ENCODE assay signal across 11 cellular contexts in genomic region chr19:32673573-32673972, GRCh38. TPM values are rescaled to one million over a fixed set of nuclear protein-coding genes. Genes with fewer than 3 reads are reported as not detected.
DNase-seq lines count a peak whose midpoint lies in the region; ATAC-seq and TF ChIP-seq lines count a peak whose summit lies in the region.
"Had no signal": no experiment of that assay in that cellular context is flagged by ENCODE, and none has a peak within 500 bp of the region (broad histone marks: within the 10 kb centered on the region; RNA-seq: fewer than 3 reads in every experiment).

No MANE protein-coding gene starts in this region.

- no peaks in the 10 kb centered on the region for H3K9me3 Mint-ChIP-seq in activated CD8-positive, alpha-beta memory T cell treated with anti-CD3 and anti-CD28 coated beads, Interleukin-2, amount 10 ng/mL, durations not matched to agents 7 days and 5 days (ENCODE audit: low read depth)

- H3K27ac ChIP-seq in SK-N-MC, result no peak overlapping the region
- H3K27ac ChIP-seq in fibroblast of lung (ENCODE audit: insufficient read depth, low read length), result no peak overlapping the region
- H3K27ac ChIP-seq in skeletal muscle tissue (ENCODE audit: low read depth, low read length), result no peak overlapping the region

- no peak for DNase-seq in activated CD8-positive, alpha-beta memory T cell treated with anti-CD3 and anti-CD28 coated beads, Interleukin-2, amount 10 ng/mL, durations not matched to agents 7 days and 5 days
- no peak for DNase-seq in activated CD8-positive, alpha-beta memory T cell treated with anti-CD3 and anti-CD28 coated beads for 24 hours
- DNase-seq in SK-N-MC (ENCODE audit: low read depth, low spot score), result no peak
- no peak for DNase-seq in fibroblast of lung (ENCODE audit: low read depth in 2 of 2)
- no peak for DNase-seq in NCI-H146 treated with DMSO at 0.1 percent for 48 hours (lab: John Stamatoyannopoulos, UW; ENCODE audit: unreplicated experiment)
- DNase-seq: KG1, upper lobe of left lung had no signal

- H3K9ac ChIP-seq in SK-N-MC (ENCODE audit: insufficient read length), result no peak overlapping the region
- no peak overlapping the region for H3K9ac ChIP-seq in fibroblast of lung (ENCODE audit: insufficient read depth, low read length)
- peak overlapping the region in 2 of 3 donors; percentile 45 to 51 for H3K9ac ChIP-seq in skeletal muscle tissue (ENCODE audit: low read depth in 1 of 3, low read length in 3 of 3)

- TF ChIP-seq CTCF in fibroblast of lung (conservative IDR thresholded peaks at IDR 0.05 in 1 of 2, IDR thresholded peaks at IDR 0.05 in 1 of 2; ENCODE audit: low read depth in 1 of 2, low read length in 2 of 2), result no peak

- peaks cover 15% of the 10 kb centered on the region for H3K27me3 Mint-ChIP-seq in activated CD8-positive, alpha-beta memory T cell treated with anti-CD3 and anti-CD28 coated beads, Interleukin-2, amount 10 ng/mL, durations not matched to agents 7 days and 5 days

- no peak overlapping the region for H2AFZ ChIP-seq in fibroblast of lung (ENCODE audit: low read length)

- H3K4me1 ChIP-seq in fibroblast of lung (ENCODE audit: control insufficient read depth, extremely low read depth, insufficient read depth, low read length) (no peaks in the 10 kb centered on the region), skeletal muscle tissue (ENCODE audit: control insufficient read depth in 3 of 3, insufficient read depth in 3 of 3, low read length in 3 of 3) (peaks cover 32 to 67% (median 51%) of the 10 kb centered on the region in 3 donors)

- peak overlapping the region; percentile 11 for H3K4me2 ChIP-seq in fibroblast of lung (ENCODE audit: extremely low read depth, insufficient read depth, low read length)

- H4K20me1 ChIP-seq in fibroblast of lung (ENCODE audit: control insufficient read depth, extremely low read depth, insufficient read depth, low read length), result no peaks in the 10 kb centered on the region

- CTCF ChIA-PET in activated CD8-positive, alpha-beta memory T cell treated with anti-CD3 and anti-CD28 coated beads, Interleukin-2, amount 10 ng/mL, durations not matched to agents 7 days and 5 days (lab: Charles Lee), result interaction anchor here (1.2 kb wide), 1 partner anchor 74 kb away, joined by 3 read pairs; no protein-coding TSS in a partner anchor

- peak overlapping the region; percentile 12 for H3K4me3 Mint-ChIP-seq in activated CD8-positive, alpha-beta memory T cell treated with anti-CD3 and anti-CD28 coated beads, Interleukin-2, amount 10 ng/mL, durations not matched to agents 7 days and 5 days

- H3K36me3 Mint-ChIP-seq in activated CD8-positive, alpha-beta memory T cell treated with anti-CD3 and anti-CD28 coated beads, Interleukin-2, amount 10 ng/mL, durations not matched to agents 7 days and 5 days, result peaks cover 4% of the 10 kb centered on the region

- ATAC-seq in activated CD8-positive, alpha-beta memory T cell treated with anti-CD3 and anti-CD28 coated beads, Interleukin-2, amount 10 ng/mL, durations not matched to agents 7 days and 5 days, result no peak
- no peak for ATAC-seq in HG02623 (IDR thresholded peaks at IDR 0.05; ENCODE audit: unreplicated experiment)
- no peak for ATAC-seq in GM18867 (IDR thresholded peaks at IDR 0.05; ENCODE audit: unreplicated experiment)

- peaks cover 42% of the 10 kb centered on the region for H3K4me1 Mint-ChIP-seq in activated CD8-positive, alpha-beta memory T cell treated with anti-CD3 and anti-CD28 coated beads, Interleukin-2, amount 10 ng/mL, durations not matched to agents 7 days and 5 days

- H3K79me2 ChIP-seq in fibroblast of lung (ENCODE audit: control insufficient read depth, insufficient read depth, low read length), result peaks cover 38% of the 10 kb centered on the region

- H3K4me3 ChIP-seq in SK-N-MC (peak overlapping the region; percentile 92), fibroblast of lung (replicated peaks in 1 of 4; ENCODE audit: control extremely low read depth in 1 of 4, insufficient read depth in 1 of 4, low read depth in 3 of 4, low read length in 4 of 4) (peak overlapping the region in 2 of 4 experiments; percentile 52 to 94), skeletal muscle tissue (ENCODE audit: low read length in 3 of 3) (peak overlapping the region in 1 of 3 donors; percentile 22)

- H3K27ac Mint-ChIP-seq in activated CD8-positive, alpha-beta memory T cell treated with anti-CD3 and anti-CD28 coated beads, Interleukin-2, amount 10 ng/mL, durations not matched to agents 7 days and 5 days, result no peak overlapping the region

- H3K36me3 ChIP-seq in SK-N-MC (ENCODE audit: insufficient read depth, low read length) (0 out of 2 replicates have a peak, but pooled peaks cover 2% of the 10 kb centered on the region), fibroblast of lung (ENCODE audit: control insufficient read depth, insufficient read depth, low read length) (no peaks in the 10 kb centered on the region), skeletal muscle tissue (ENCODE audit: control insufficient read depth in 3 of 3, insufficient read depth in 3 of 3, low read length in 3 of 3) (peaks cover 0 to 7% (median 5%) of the 10 kb centered on the region in 3 donors)
- H3K36me3 ChIP-seq: upper lobe of left lung had no signal

- H3K27me3 ChIP-seq in fibroblast of lung (ENCODE audit: control insufficient read depth, insufficient read depth, low read length) (peaks cover 23% of the 10 kb centered on the region), skeletal muscle tissue (ENCODE audit: control insufficient read depth in 3 of 3, insufficient read depth in 3 of 3, low read length in 3 of 3) (peaks cover 0 to 15% (median 10%) of the 10 kb centered on the region in 3 donors)

- H3K9me3 ChIP-seq in SK-N-MC (ENCODE audit: low read depth, low read length) (no peaks in the 10 kb centered on the region), fibroblast of lung (ENCODE audit: control insufficient read depth, insufficient read depth, low read depth, low read length) (no peaks in the 10 kb centered on the region), skeletal muscle tissue (ENCODE audit: control insufficient read depth in 3 of 3, low read length in 3 of 3) (no peaks in the 10 kb centered on the region)
- H3K9me3 ChIP-seq: upper lobe of left lung had no signal

RNA-seq across cellular contexts. Expression of gene ANKRD27, which starts 1.4 kb away (rescaled TPM):
- 10 to 100 TPM; 40.3 to 41.7 TPM for total RNA-seq in activated CD8-positive, alpha-beta memory T cell treated with anti-CD3 and anti-CD28 coated beads, Interleukin-2, amount 10 ng/mL, durations not matched to agents 7 days and 5 days
- total RNA-seq in fibroblast of lung, result 33.1 and 38.3 TPM in 2 replicates
- polyA plus RNA-seq in fibroblast of lung, result 24.5 and 29.7 TPM in 2 replicates
- 14.7 and 16.7 TPM in 2 replicates for polyA plus RNA-seq in fibroblast of lung (2012)
- polyA minus RNA-seq in fibroblast of lung (ENCODE audit: low replicate concordance), result 15.9 and 28.9 TPM in 2 replicates
- total RNA-seq in skeletal muscle tissue, result 19.3 TPM

RNA-seq across cellular contexts. Expression of gene RGS9BP, which starts 2.1 kb away (rescaled TPM):
- total RNA-seq in activated CD8-positive, alpha-beta memory T cell treated with anti-CD3 and anti-CD28 coated beads, Interleukin-2, amount 10 ng/mL, durations not matched to agents 7 days and 5 days, result under 1 TPM; 0.28 to 0.79 TPM
- total RNA-seq in fibroblast of lung (0.51 and 0.66 TPM in 2 replicates), skeletal muscle tissue (0.52 TPM)
- 0.03 and 0.09 TPM in 2 replicates for polyA plus RNA-seq in fibroblast of lung
- 0.08 and 0.16 TPM in 2 replicates for polyA plus RNA-seq in fibroblast of lung (2012)
- polyA minus RNA-seq in fibroblast of lung (ENCODE audit: low replicate concordance), result not detected in 2 replicates

RNA-seq across cellular contexts. Expression of gene NUDT19, which starts 18.0 kb away (rescaled TPM):
- total RNA-seq in activated CD8-positive, alpha-beta memory T cell treated with anti-CD3 and anti-CD28 coated beads, Interleukin-2, amount 10 ng/mL, durations not matched to agents 7 days and 5 days, result 10 to 100 TPM; 13.0 to 18.1 TPM
- total RNA-seq in fibroblast of lung (5.4 and 7.8 TPM in 2 replicates), skeletal muscle tissue (6.3 TPM)
- 8.2 and 9.4 TPM in 2 replicates for polyA plus RNA-seq in fibroblast of lung
- 5.9 and 7.5 TPM in 2 replicates for polyA plus RNA-seq in fibroblast of lung (2012)
- 2.7 and 8.6 TPM in 2 replicates for polyA minus RNA-seq in fibroblast of lung (ENCODE audit: low replicate concordance)

RNA-seq across cellular contexts. Expression of gene TDRD12, which starts 46.0 kb away (rescaled TPM):
- under 1 TPM in 1 of 2 experiments, not detected in 1; 0.12 TPM for total RNA-seq in activated CD8-positive, alpha-beta memory T cell treated with anti-CD3 and anti-CD28 coated beads, Interleukin-2, amount 10 ng/mL, durations not matched to agents 7 days and 5 days
- total RNA-seq in fibroblast of lung (under 0.01 and 0.17 TPM in 2 replicates), skeletal muscle tissue (1.6 TPM)
- 0.21 TPM in 1 of 2 replicates, not detected in the other for polyA plus RNA-seq in fibroblast of lung
- 0.23 TPM in 2 replicates for polyA plus RNA-seq in fibroblast of lung (2012)
- polyA minus RNA-seq in fibroblast of lung (ENCODE audit: low replicate concordance), result not detected in 2 replicates
- total RNA-seq: activated CD8-positive, alpha-beta memory T cell treated with anti-CD3 and anti-CD28 coated beads for 36 hours had no signal

Comparison
In these comparisons a context has a peak if more than half of its experiments do, and no peak if none do; other contexts are left out.
1. H3K9ac ChIP-seq: peak in skeletal muscle tissue (2 of 3); none in SK-N-MC (single experiment) and fibroblast of lung (single experiment).